Comparison of ENCODE assay signal across 8 cellular contexts in the genomic region with DNA sequence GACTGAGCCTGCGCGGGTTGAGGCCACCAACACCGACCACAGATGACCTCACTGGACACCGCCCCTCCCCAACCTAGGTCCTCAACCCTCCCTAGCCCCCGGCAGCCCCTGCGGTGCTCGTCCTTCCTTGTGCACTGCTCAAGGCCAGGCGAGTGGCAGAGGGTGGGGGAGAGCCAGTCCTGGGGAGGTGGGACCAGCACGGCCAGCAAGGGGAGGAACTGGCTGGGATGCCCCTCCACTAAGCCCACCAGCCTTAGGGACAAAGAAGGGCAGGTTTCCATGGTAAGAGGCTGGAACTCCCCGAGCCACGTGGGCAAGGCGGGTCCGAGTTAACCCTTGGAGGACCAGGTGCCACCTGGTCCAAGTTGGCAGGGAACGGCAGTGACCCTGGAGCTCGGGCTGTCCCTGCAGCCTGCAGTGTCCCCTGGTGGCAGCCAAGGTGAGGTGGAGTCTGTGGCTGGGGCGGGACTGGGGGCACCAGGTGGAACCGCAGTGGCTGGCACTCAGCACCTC. TPM values are rescaled to one million over a fixed set of nuclear protein-coding genes. Genes with fewer than 3 reads are reported as not detected.
A peak's percentile ranks its signal among the peaks of the same experiment; 100 is the strongest.
DNase-seq lines count a peak whose midpoint lies in the region; ATAC-seq and TF ChIP-seq lines count a peak whose summit lies in the region.

No MANE protein-coding gene starts in this region.

- no peak overlapping the region for H3K4me3 ChIP-seq in astrocyte of the spinal cord (ENCODE audit: low read depth, low read length)

- ATAC-seq in Right ventricle myocardium inferior (peak; percentile 33), HG03159 (IDR thresholded peaks at IDR 0.05; ENCODE audit: unreplicated experiment) (no peak), HG02852 (IDR thresholded peaks at IDR 0.05; ENCODE audit: unreplicated experiment) (no peak), HG03135 (IDR thresholded peaks at IDR 0.05; ENCODE audit: unreplicated experiment) (no peak)

- DNase-seq in Right ventricle myocardium inferior (ENCODE audit: missing footprints): peak; percentile 45
- no peak for DNase-seq in cardiac septum (ENCODE audit: low spot score)
- DNase-seq in NCI-H524 (lab: John Stamatoyannopoulos, UW): peak; percentile 92 to 96
- no peak for DNase-seq in astrocyte of the spinal cord (ENCODE audit: low read depth, low spot score)
- peak; percentile 95 for DNase-seq in left kidney (ENCODE audit: low read depth, low spot score)

- intact Hi-C loops in Right ventricle myocardium inferior (cut with DNase I): loop anchor here (5.0 kb wide), 1 partner anchor 285 kb away; no protein-coding TSS in a partner anchor
- intact Hi-C loops in cardiac septum (cut with DNase I): loop anchor here (5.0 kb wide), 1 partner anchor 285 kb away; no protein-coding TSS in a partner anchor

- in situ Hi-C loops in astrocyte of the spinal cord (cut with HindIII; ENCODE audit: low sequenced_read_pairs): no loop called here

- peak; percentile 63 for TF ChIP-seq CTCF in astrocyte of the spinal cord (IDR thresholded peaks at IDR 0.05; ENCODE audit: low read depth, low read length)

RNA-seq across cellular contexts. Expression of gene FSCN2, which starts 9.2 kb away (rescaled TPM):
- total RNA-seq in Right ventricle myocardium inferior: 0.19 TPM
- 1.1 TPM for total RNA-seq in cardiac septum

RNA-seq across cellular contexts. Expression of gene FAAP100, which starts 14.8 kb away (rescaled TPM):
- total RNA-seq in Right ventricle myocardium inferior: 14.8 TPM
- total RNA-seq in cardiac septum: 13.6 TPM

RNA-seq across cellular contexts. Expression of gene ACTG1, which starts 24.8 kb away (rescaled TPM):
- total RNA-seq in Right ventricle myocardium inferior: 468 TPM
- 634 TPM for total RNA-seq in cardiac septum

Comparison
In these comparisons a context has a peak if more than half of its experiments do, and no peak if none do; other contexts are left out.
1. DNase-seq: peak in Right ventricle myocardium inferior (single experiment), NCI-H524 (2 of 2) and left kidney (single experiment); none in cardiac septum (single experiment) and astrocyte of the spinal cord (single experiment).